15 cellular contexts compared by ENCODE assay signal in genomic region chr1:1872329-1872994, GRCh38. TPM values are rescaled to one million over a fixed set of nuclear protein-coding genes. Genes with fewer than 3 reads are reported as not detected.
DNase-seq lines count a peak whose midpoint lies in the region; ATAC-seq and TF ChIP-seq lines count a peak whose summit lies in the region.
"Had no signal": no experiment of that assay in that cellular context is flagged by ENCODE, and none has a peak within 500 bp of the region (broad histone marks: within the 10 kb centered on the region; RNA-seq: fewer than 3 reads in every experiment).

No MANE protein-coding gene starts in this region.

- H3K9me3 Mint-ChIP-seq in activated CD8-positive, alpha-beta T cell treated with anti-CD3 and anti-CD28 coated beads for 36 hours: no peaks in the 10 kb centered on the region
- H3K9me3 Mint-ChIP-seq in immature natural killer cell: no peaks in the 10 kb centered on the region
- no peaks in the 10 kb centered on the region for H3K9me3 Mint-ChIP-seq in type B pancreatic cell
- H3K9me3 Mint-ChIP-seq: activated T-helper 2 cell treated with anti-CD3 and anti-CD28 coated beads, Interferon-gamma antibody, Interleukin-2, Interleukin-4, amounts not matched to agents 10 μg/mL and 5 μg/mL and 100 μg/mL, durations not matched to agents 14 hours and 24 hours and 36 hours had no signal

- no peak overlapping the region for H3K4me3 Mint-ChIP-seq in activated CD8-positive, alpha-beta T cell treated with anti-CD3 and anti-CD28 coated beads for 36 hours
- H3K4me3 Mint-ChIP-seq in immature natural killer cell: peak overlapping the region in 4 of 5 donors; percentile 7 to 46 (median 32)
- peak overlapping the region; percentile 2 for H3K4me3 Mint-ChIP-seq in type B pancreatic cell

- H3K36me3 Mint-ChIP-seq in activated CD8-positive, alpha-beta T cell treated with anti-CD3 and anti-CD28 coated beads for 36 hours (ENCODE audit: low read depth): peaks cover 62% of the 10 kb centered on the region
- peaks cover 3 to 5% (median 4%) of the 10 kb centered on the region in 3 donors for H3K36me3 Mint-ChIP-seq in immature natural killer cell
- H3K36me3 Mint-ChIP-seq in type B pancreatic cell: peaks cover 36% of the 10 kb centered on the region

- no peaks in the 10 kb centered on the region for H3K9me3 ChIP-seq in heart left ventricle
- H3K9me3 ChIP-seq in psoas muscle: no peaks in the 10 kb centered on the region
- H3K9me3 ChIP-seq: lower lobe of right lung had no signal

- DNase-seq in heart left ventricle (no peak), left ventricle myocardium superior (no peak), immature natural killer cell (no peak), type B pancreatic cell (ENCODE audit: extremely low spot score, unreplicated experiment) (no peak), SHP77 treated with DMSO at 0.1 percent for 48 hours (lab: John Stamatoyannopoulos, UW) (no peak), psoas muscle (no peak)
- no peak for DNase-seq in activated CD8-positive, alpha-beta T cell treated with anti-CD3 and anti-CD28 coated beads for 36 hours
- DNase-seq: DND-41, lower lobe of right lung, NCI-H1417 treated with DMSO at 0.1 percent for 48 hours, NCI-H524, occipital lobe had no signal

- intact Hi-C loops in heart left ventricle (cut with DNase I): no loop called here
- intact Hi-C loops in left ventricle myocardium superior (cut with micrococcal nuclease): no loop called here
- intact Hi-C loops in activated CD8-positive, alpha-beta T cell treated with anti-CD3 and anti-CD28 coated beads for 36 hours (cut with micrococcal nuclease): no loop called here
- intact Hi-C loops in psoas muscle (cut with DNase I): no loop called here

- WGBS in heart left ventricle, 4 donors: 74 to 81% (median 79%) methylated on average over 11 of the region's 11 CpGs
- WGBS in psoas muscle, 3 donors: 71 to 75% (median 75%) methylated on average over 11 of the region's 11 CpGs

- peak in 1 of 4 donors; percentile 2 for ATAC-seq in heart left ventricle
- ATAC-seq in left ventricle myocardium superior: no peak
- ATAC-seq in activated CD8-positive, alpha-beta T cell treated with anti-CD3 and anti-CD28 coated beads for 36 hours: no peak
- no peak for ATAC-seq in GM19395 (IDR thresholded peaks at IDR 0.05; ENCODE audit: unreplicated experiment)
- ATAC-seq in psoas muscle: no peak
- ATAC-seq: Panc1 had no signal

- no peaks in the 10 kb centered on the region for H3K27me3 ChIP-seq in heart left ventricle
- H3K27me3 ChIP-seq in psoas muscle (ENCODE audit: insufficient read depth in 3 of 3, low read length in 2 of 3): no peaks in the 10 kb centered on the region

- H3K4me3 ChIP-seq in heart left ventricle (no peak overlapping the region), psoas muscle (no peak overlapping the region)
- H3K4me3 ChIP-seq: lower lobe of right lung had no signal

- H3K27ac ChIP-seq in heart left ventricle: peak overlapping the region in 10 of 12 donors; percentile 37 to 82 (median 70)
- no peak overlapping the region for H3K27ac ChIP-seq in psoas muscle
- H3K27ac ChIP-seq: lower lobe of right lung had no signal

- CTCF ChIA-PET in activated CD8-positive, alpha-beta T cell treated with anti-CD3 and anti-CD28 coated beads for 36 hours (lab: Charles Lee): interaction anchor here (0.8 to 1.2 kb wide), 2 partner anchors 24 to 34 kb away, joined by 3 read pairs; no protein-coding TSS in a partner anchor

- TF ChIP-seq POLR2A in heart left ventricle (IDR thresholded peaks at IDR 0.05): no peak

- peaks cover 0 to 49% (median 3%) of the 10 kb centered on the region in 9 donors for H3K36me3 ChIP-seq in heart left ventricle
- peaks cover 2 to 9% of the 10 kb centered on the region in 2 donors for H3K36me3 ChIP-seq in psoas muscle (ENCODE audit: insufficient read depth in 1 of 2, low read depth in 1 of 2)

- H3K4me1 Mint-ChIP-seq in activated CD8-positive, alpha-beta T cell treated with anti-CD3 and anti-CD28 coated beads for 36 hours (ENCODE audit: low read depth): peaks cover 67% of the 10 kb centered on the region
- peaks cover 77 to 85% of the 10 kb centered on the region in 2 donors for H3K4me1 Mint-ChIP-seq in immature natural killer cell
- H3K4me1 Mint-ChIP-seq in type B pancreatic cell (ENCODE audit: unreplicated experiment): peaks cover 22% of the 10 kb centered on the region

- TF ChIP-seq CTCF in heart left ventricle (IDR thresholded peaks at IDR 0.05): no peak
- no peak for TF ChIP-seq CTCF in activated CD8-positive, alpha-beta T cell treated with anti-CD3 and anti-CD28 coated beads for 36 hours (IDR thresholded peaks at IDR 0.05)
- TF ChIP-seq CTCF in type B pancreatic cell (conservative IDR thresholded peaks at IDR 0.05): no peak
- no peak for TF ChIP-seq CTCF in psoas muscle (IDR thresholded peaks at IDR 0.05)

- POLR2A ChIA-PET in activated CD8-positive, alpha-beta T cell treated with anti-CD3 and anti-CD28 coated beads for 36 hours (lab: Charles Lee): interaction anchor here (0.9 kb wide), 1 partner anchor 15 kb away, joined by 3 read pairs; no protein-coding TSS in a partner anchor

- H3K27me3 Mint-ChIP-seq in activated CD8-positive, alpha-beta T cell treated with anti-CD3 and anti-CD28 coated beads for 36 hours: no peaks in the 10 kb centered on the region
- H3K27me3 Mint-ChIP-seq in immature natural killer cell (ENCODE audit: low read depth in 3 of 3) (peaks cover under 1 to 12% (median 6%) of the 10 kb centered on the region in 3 donors), type B pancreatic cell (no peaks in the 10 kb centered on the region)

- peak overlapping the region; percentile 4 for H3K27ac Mint-ChIP-seq in activated CD8-positive, alpha-beta T cell treated with anti-CD3 and anti-CD28 coated beads for 36 hours
- H3K27ac Mint-ChIP-seq in immature natural killer cell (peak overlapping the region; percentile 13 to 69 (median 58)), type B pancreatic cell (peak overlapping the region; percentile 14)
- H3K27ac Mint-ChIP-seq: activated T-helper 2 cell treated with anti-CD3 and anti-CD28 coated beads, Interferon-gamma antibody, Interleukin-2, Interleukin-4, amounts not matched to agents 10 μg/mL and 5 μg/mL and 100 μg/mL, durations not matched to agents 14 hours and 24 hours and 36 hours had no signal

- H3K4me1 ChIP-seq in heart left ventricle: peaks cover 24 to 99% (median 84%) of the 10 kb centered on the region in 12 donors
- peaks cover 52% of the 10 kb centered on the region for H3K4me1 ChIP-seq in psoas muscle

RNA-seq across cellular contexts. Expression of gene GNB1, which starts 18.4 kb away (rescaled TPM):
- total RNA-seq in heart left ventricle (100 to 1,000 TPM in 7 of 9 donors, 10 to 100 TPM in 2; 83.8 to 275 (median 172) TPM), left ventricle myocardium superior (172 TPM), type B pancreatic cell (ENCODE audit: low replicate concordance) (279 and 297 TPM in 2 replicates), psoas muscle (10 to 100 TPM; 68.0 to 90.3 (median 75.9) TPM)
- polyA plus RNA-seq in heart left ventricle (100 to 1,000 TPM in 1 of 2 donors, 10 to 100 TPM in 1; 52.9 to 181 TPM), immature natural killer cell (100 to 1,000 TPM in 1 of 3 donors, 10 to 100 TPM in 2; 53.4 to 111 (median 98.7) TPM), psoas muscle (100 to 1,000 TPM in 1 of 3 donors, 10 to 100 TPM in 2; 32.3 to 100 (median 58.4) TPM)
- 100 to 1,000 TPM; 318 to 330 TPM for total RNA-seq in activated CD8-positive, alpha-beta T cell treated with anti-CD3 and anti-CD28 coated beads for 36 hours

RNA-seq across cellular contexts. Expression of gene CALML6, which starts 42.6 kb away (rescaled TPM):
- total RNA-seq in heart left ventricle: under 1 TPM in 3 of 9 donors, not detected in 6; 0.17 to 0.58 (median 0.29) TPM
- not detected for polyA plus RNA-seq in heart left ventricle
- total RNA-seq in left ventricle myocardium superior: not detected
- total RNA-seq in activated CD8-positive, alpha-beta T cell treated with anti-CD3 and anti-CD28 coated beads for 36 hours: under 1 TPM; 0.47 to 0.76 TPM
- not detected for polyA plus RNA-seq in immature natural killer cell
- 0.36 and 0.65 TPM in 2 replicates for total RNA-seq in type B pancreatic cell (ENCODE audit: low replicate concordance)
- total RNA-seq in psoas muscle: 10 to 100 TPM in 2 of 4 donors, 1 to 10 TPM in 2; 4.2 to 54.5 (median 16.0) TPM
- 10 to 100 TPM in 2 of 3 donors, 1 to 10 TPM in 1; 9.7 to 75.4 (median 49.8) TPM for polyA plus RNA-seq in psoas muscle
- total RNA-seq: lower lobe of right lung, occipital lobe had no signal

RNA-seq across cellular contexts. Expression of gene TMEM52, which starts 46.6 kb away (rescaled TPM):
- total RNA-seq in heart left ventricle: 1 to 10 TPM in 6 of 9 donors, under 1 TPM in 3; 0.35 to 2.4 (median 1.1) TPM
- 1 to 10 TPM; 1.6 to 7.9 TPM for polyA plus RNA-seq in heart left ventricle
- 1.7 TPM for total RNA-seq in left ventricle myocardium superior
- total RNA-seq in activated CD8-positive, alpha-beta T cell treated with anti-CD3 and anti-CD28 coated beads for 36 hours: 1 to 10 TPM; 2.1 to 2.2 TPM
- polyA plus RNA-seq in immature natural killer cell: under 1 TPM in 1 of 3 donors, not detected in 2; 0.18 TPM
- 1.8 and 3.9 TPM in 2 replicates for total RNA-seq in type B pancreatic cell (ENCODE audit: low replicate concordance)
- 100 to 1,000 TPM in 1 of 4 donors, 10 to 100 TPM in 3; 37.2 to 107 (median 53.4) TPM for total RNA-seq in psoas muscle
- 100 to 1,000 TPM in 2 of 3 donors, 10 to 100 TPM in 1; 42.0 to 137 (median 114) TPM for polyA plus RNA-seq in psoas muscle

Comparison
In these comparisons a context has a peak if more than half of its experiments do, and no peak if none do; other contexts are left out.
1. H3K27ac Mint-ChIP-seq: peak in every context shown above with its lines; median percentile 58 in immature natural killer cell; 14 in type B pancreatic cell; 4 in activated CD8-positive, alpha-beta T cell treated with anti-CD3 and anti-CD28 coated beads for 36 hours.